In genomic region chr7:66696774-66697191, GRCh38 we compare ENCODE assay signal across 11 cellular contexts. TPM values are rescaled to one million over a fixed set of nuclear protein-coding genes. Genes with fewer than 3 reads are reported as not detected.
DNase-seq lines count a peak whose midpoint lies in the region; ATAC-seq, FAIRE-seq and TF ChIP-seq lines count a peak whose summit lies in the region.
"Had no signal": no experiment of that assay in that cellular context is flagged by ENCODE, and none has a peak within 500 bp of the region (broad histone marks: within the 10 kb centered on the region; RNA-seq: fewer than 3 reads in every experiment).

No MANE protein-coding gene starts in this region.

- peak overlapping the region; percentile 19 for H3K4me3 Mint-ChIP-seq in neural crest cell
- H3K4me3 Mint-ChIP-seq in activated CD4-positive, alpha-beta memory T cell treated with anti-CD3 and anti-CD28 coated beads, Interleukin-2, amount 10 ng/mL, durations not matched to agents 7 days and 5 days, result no peak overlapping the region
- H3K4me3 Mint-ChIP-seq: type B pancreatic cell had no signal

- no peaks in the 10 kb centered on the region for H3K27me3 ChIP-seq in bronchial epithelial cell (ENCODE audit: control insufficient read depth, insufficient read depth, low read length)
- H3K27me3 ChIP-seq: SJSA1 had no signal

- no peak for FAIRE-seq in bronchial epithelial cell (lab: Jason Lieb, UNC)

- CTCF ChIA-PET in activated CD4-positive, alpha-beta memory T cell treated with anti-CD3 and anti-CD28 coated beads, Interleukin-2, amount 10 ng/mL, durations not matched to agents 7 days and 5 days (lab: Charles Lee), result no interaction called here

- H3K36me3 ChIP-seq in bronchial epithelial cell (ENCODE audit: control insufficient read depth, insufficient read depth, low read length), result peaks cover 6% of the 10 kb centered on the region

- TF ChIP-seq CTCF in bronchial epithelial cell (IDR thresholded peaks at IDR 0.05; ENCODE audit: insufficient read depth, low read length, severe bottlenecking) (no peak), neural crest cell (conservative IDR thresholded peaks at IDR 0.05) (no peak)

- H3K27me3 Mint-ChIP-seq in neural crest cell (ENCODE audit: low read depth), result no peaks in the 10 kb centered on the region
- no peaks in the 10 kb centered on the region for H3K27me3 Mint-ChIP-seq in activated CD4-positive, alpha-beta memory T cell treated with anti-CD3 and anti-CD28 coated beads, Interleukin-2, amount 10 ng/mL, durations not matched to agents 7 days and 5 days
- H3K27me3 Mint-ChIP-seq: type B pancreatic cell had no signal

- no peaks in the 10 kb centered on the region for H3K4me1 Mint-ChIP-seq in neural crest cell
- no peaks in the 10 kb centered on the region for H3K4me1 Mint-ChIP-seq in activated CD4-positive, alpha-beta memory T cell treated with anti-CD3 and anti-CD28 coated beads, Interleukin-2, amount 10 ng/mL, durations not matched to agents 7 days and 5 days

- DNase-seq in GM03348 (ENCODE audit: low spot score), result peak; percentile 37
- peak; percentile 5 for DNase-seq in NCI-H1105 treated with DMSO at 0.1 percent for 48 hours (lab: John Stamatoyannopoulos, UW)
- DNase-seq in bronchial epithelial cell (ENCODE audit: low read depth), result peak; percentile 49
- no peak for DNase-seq in neural crest cell (ENCODE audit: low read depth, low spot score)
- DNase-seq in activated CD4-positive, alpha-beta memory T cell treated with anti-CD3 and anti-CD28 coated beads, Interleukin-2, amount 10 ng/mL, durations not matched to agents 7 days and 5 days, result no peak
- DNase-seq in NCI-H1092 treated with DMSO at 0.1 percent for 48 hours (lab: John Stamatoyannopoulos, UW), result no peak
- DNase-seq: central memory CD4-positive, alpha-beta T cell had no signal

- H3K36me3 Mint-ChIP-seq in neural crest cell (ENCODE audit: low read depth), result peaks cover 5% of the 10 kb centered on the region
- no peaks in the 10 kb centered on the region for H3K36me3 Mint-ChIP-seq in activated CD4-positive, alpha-beta memory T cell treated with anti-CD3 and anti-CD28 coated beads, Interleukin-2, amount 10 ng/mL, durations not matched to agents 7 days and 5 days (ENCODE audit: low read depth)
- H3K36me3 Mint-ChIP-seq: type B pancreatic cell had no signal

- H3K27ac Mint-ChIP-seq in neural crest cell (ENCODE audit: unreplicated experiment), result no peak overlapping the region
- no peak overlapping the region for H3K27ac Mint-ChIP-seq in activated CD4-positive, alpha-beta memory T cell treated with anti-CD3 and anti-CD28 coated beads, Interleukin-2, amount 10 ng/mL, durations not matched to agents 7 days and 5 days
- H3K27ac Mint-ChIP-seq: type B pancreatic cell had no signal

- H3K4me3 ChIP-seq in bronchial epithelial cell (ENCODE audit: low read depth, low read length), result no peak overlapping the region
- H3K4me3 ChIP-seq: SJSA1 had no signal

- ATAC-seq in HG03280 (IDR thresholded peaks at IDR 0.05; ENCODE audit: unreplicated experiment) (no peak), GM19351 (IDR thresholded peaks at IDR 0.05; ENCODE audit: unreplicated experiment) (no peak)

- POLR2A ChIA-PET in activated CD4-positive, alpha-beta memory T cell treated with anti-CD3 and anti-CD28 coated beads, Interleukin-2, amount 10 ng/mL, durations not matched to agents 7 days and 5 days (lab: Charles Lee), result no interaction called here

- no peaks in the 10 kb centered on the region for H3K9me3 Mint-ChIP-seq in neural crest cell
- H3K9me3 Mint-ChIP-seq in activated CD4-positive, alpha-beta memory T cell treated with anti-CD3 and anti-CD28 coated beads, Interleukin-2, amount 10 ng/mL, durations not matched to agents 7 days and 5 days, result no peaks in the 10 kb centered on the region
- H3K9me3 Mint-ChIP-seq: type B pancreatic cell had no signal

RNA-seq across cellular contexts. Expression of gene RABGEF1, which starts 43.8 kb away (rescaled TPM):
- total RNA-seq in bronchial epithelial cell, result 35.3 and 41.5 TPM in 2 replicates
- total RNA-seq in neural crest cell, result 17.0 and 17.7 TPM in 2 replicates
- total RNA-seq in activated CD4-positive, alpha-beta memory T cell treated with anti-CD3 and anti-CD28 coated beads, Interleukin-2, amount 10 ng/mL, durations not matched to agents 7 days and 5 days, result 10 to 100 TPM; 22.1 to 24.2 TPM

Comparison
In these comparisons a context has a peak if more than half of its experiments do, and no peak if none do; other contexts are left out.
1. DNase-seq: peak in GM03348 (single experiment), NCI-H1105 treated with DMSO at 0.1 percent for 48 hours (single experiment) and bronchial epithelial cell (single experiment); none in neural crest cell (single experiment), activated CD4-positive, alpha-beta memory T cell treated with anti-CD3 and anti-CD28 coated beads, Interleukin-2, amount 10 ng/mL, durations not matched to agents 7 days and 5 days (single experiment) and NCI-H1092 treated with DMSO at 0.1 percent for 48 hours (single experiment).